In the genomic region with DNA sequence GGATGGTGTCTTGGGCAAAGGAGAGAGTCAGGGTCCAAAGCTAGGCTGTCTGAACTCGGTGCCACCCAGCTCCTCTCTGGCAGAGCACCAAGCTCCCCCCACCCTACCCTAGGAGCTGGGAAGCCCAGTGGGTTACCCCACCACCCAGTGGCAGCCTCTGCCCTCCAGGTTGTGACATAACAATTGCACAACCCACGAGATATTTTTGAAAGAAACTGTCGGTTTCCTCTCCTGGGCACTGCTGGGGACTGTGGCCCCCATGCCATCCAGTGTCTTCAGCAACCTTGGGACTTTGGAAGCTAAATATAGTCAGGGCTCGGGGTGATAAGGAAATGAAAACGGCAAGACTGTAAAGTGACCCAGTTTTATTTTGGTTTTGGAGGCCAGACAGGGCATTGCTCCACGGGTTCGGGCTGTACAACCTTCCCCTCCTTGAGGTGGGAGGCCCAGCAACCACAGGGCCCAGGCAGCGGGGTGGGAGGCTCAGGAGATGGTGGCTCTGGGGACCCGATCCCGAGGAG, we compare ENCODE assay signal across 8 cellular contexts. TPM values are rescaled to one million over a fixed set of nuclear protein-coding genes. Genes with fewer than 3 reads are reported as not detected.
DNase-seq lines count a peak whose midpoint lies in the region; ATAC-seq and TF ChIP-seq lines count a peak whose summit lies in the region.

No MANE protein-coding gene starts in this region.

- H3K36me3 ChIP-seq in breast epithelium (no peaks in the 10 kb centered on the region), thoracic aorta (no peaks in the 10 kb centered on the region)

- no peak for DNase-seq in T-helper 1 cell
- peak in 1 of 2 donors; percentile 41 for DNase-seq in breast epithelium (ENCODE audit: low spot score in 2 of 2)
- DNase-seq in lower leg skin (ENCODE audit: low spot score in 2 of 2), result no peak
- no peak for DNase-seq in thoracic aorta (ENCODE audit: low spot score)
- DNase-seq in HuH-7 (ENCODE audit: low spot score), result no peak

- H3K27me3 Mint-ChIP-seq in T-helper 1 cell treated with Interleukin-12 subunit alpha and Interleukin-12 subunit beta and Interleukin-4 antibody, amounts not matched to agents 30 μg/mL and 1 μg/mL, for 36 hours (ENCODE audit: low read depth), result peaks cover 30% of the 10 kb centered on the region

- peaks cover 2% of the 10 kb centered on the region for H3K36me3 Mint-ChIP-seq in T-helper 1 cell treated with Interleukin-12 subunit alpha and Interleukin-12 subunit beta and Interleukin-4 antibody, amounts not matched to agents 30 μg/mL and 1 μg/mL, for 36 hours (ENCODE audit: low read depth)

- H3K4me3 ChIP-seq in breast epithelium, result peak overlapping the region; percentile 61 to 93 (median 88)
- H3K4me3 ChIP-seq in lower leg skin (ENCODE audit: low read depth, poor library complexity, severe bottlenecking), result peak overlapping the region; percentile 26
- H3K4me3 ChIP-seq in thoracic aorta, result peak overlapping the region; percentile 87

- intact Hi-C loops in breast epithelium (cut with DNase I; ENCODE audit: low total_unique reads), result no loop called here
- intact Hi-C loops in lower leg skin (cut with DNase I; ENCODE audit: low total_unique reads), result no loop called here

- TF ChIP-seq POLR2A in breast epithelium (IDR thresholded peaks at IDR 0.05) (no peak), lower leg skin (IDR thresholded peaks at IDR 0.05) (no peak)

- WGBS in lower leg skin, 2 donors, result 21 to 30% methylated on average over 10 of the region's 10 CpGs

- H3K4me1 Mint-ChIP-seq in T-helper 1 cell treated with Interleukin-12 subunit alpha and Interleukin-12 subunit beta and Interleukin-4 antibody, amounts not matched to agents 30 μg/mL and 1 μg/mL, for 36 hours (ENCODE audit: low read depth), result peaks cover 13% of the 10 kb centered on the region

- H3K27me3 ChIP-seq in breast epithelium (no peaks in the 10 kb centered on the region), thoracic aorta (replicated peaks; ENCODE audit: insufficient read depth) (no peaks in the 10 kb centered on the region)

- H3K4me1 ChIP-seq in breast epithelium, result peaks cover 0 to 5% of the 10 kb centered on the region in 2 donors
- H3K4me1 ChIP-seq in thoracic aorta (ENCODE audit: control insufficient read depth in 1 of 2, low read depth in 2 of 2), result peaks cover 16 to 30% of the 10 kb centered on the region in 2 donors

- H3K9me3 ChIP-seq in breast epithelium (no peaks in the 10 kb centered on the region), thoracic aorta (no peaks in the 10 kb centered on the region)

- peak overlapping the region; percentile 76 for H3K27ac Mint-ChIP-seq in T-helper 1 cell treated with Interleukin-12 subunit alpha and Interleukin-12 subunit beta and Interleukin-4 antibody, amounts not matched to agents 30 μg/mL and 1 μg/mL, for 36 hours

- H3K27ac ChIP-seq in breast epithelium (peak overlapping the region; percentile 91 to 95), thoracic aorta (peak overlapping the region; percentile 88 to 90)

- no peak for ATAC-seq in thoracic aorta (ENCODE audit: insufficient number of reproducible peaks, low FRiP score, low read depth)
- ATAC-seq in HG03571 (IDR thresholded peaks at IDR 0.05; ENCODE audit: unreplicated experiment), result no peak
- ATAC-seq in HG02571 (IDR thresholded peaks at IDR 0.05; ENCODE audit: unreplicated experiment), result no peak

- TF ChIP-seq CTCF in breast epithelium (IDR thresholded peaks at IDR 0.05) (peak in 1 of 3 donors; percentile 16), lower leg skin (IDR thresholded peaks at IDR 0.05) (no peak), thoracic aorta (IDR thresholded peaks at IDR 0.05) (no peak)

- no peaks in the 10 kb centered on the region for H3K9me3 Mint-ChIP-seq in T-helper 1 cell treated with Interleukin-12 subunit alpha and Interleukin-12 subunit beta and Interleukin-4 antibody, amounts not matched to agents 30 μg/mL and 1 μg/mL, for 36 hours

- H3K4me3 Mint-ChIP-seq in T-helper 1 cell treated with Interleukin-12 subunit alpha and Interleukin-12 subunit beta and Interleukin-4 antibody, amounts not matched to agents 30 μg/mL and 1 μg/mL, for 36 hours, result peak overlapping the region; percentile 86

RNA-seq across cellular contexts. Expression of gene CITED4, which starts 1.4 kb away (rescaled TPM):
- 100 to 1,000 TPM in 1 of 3 donors, 10 to 100 TPM in 2; 12.2 to 136 (median 26.9) TPM for total RNA-seq in breast epithelium
- 100 to 1,000 TPM; 135 to 172 (median 150) TPM for total RNA-seq in lower leg skin
- 10 to 100 TPM; 53.5 to 55.9 TPM for total RNA-seq in thoracic aorta

Comparison
In these comparisons a context has a peak if more than half of its experiments do, and no peak if none do; other contexts are left out.
1. H3K4me3 ChIP-seq: peak in every context shown above with its lines; median percentile 88 in breast epithelium; 87 in thoracic aorta; 26 in lower leg skin.